In the genomic region with DNA sequence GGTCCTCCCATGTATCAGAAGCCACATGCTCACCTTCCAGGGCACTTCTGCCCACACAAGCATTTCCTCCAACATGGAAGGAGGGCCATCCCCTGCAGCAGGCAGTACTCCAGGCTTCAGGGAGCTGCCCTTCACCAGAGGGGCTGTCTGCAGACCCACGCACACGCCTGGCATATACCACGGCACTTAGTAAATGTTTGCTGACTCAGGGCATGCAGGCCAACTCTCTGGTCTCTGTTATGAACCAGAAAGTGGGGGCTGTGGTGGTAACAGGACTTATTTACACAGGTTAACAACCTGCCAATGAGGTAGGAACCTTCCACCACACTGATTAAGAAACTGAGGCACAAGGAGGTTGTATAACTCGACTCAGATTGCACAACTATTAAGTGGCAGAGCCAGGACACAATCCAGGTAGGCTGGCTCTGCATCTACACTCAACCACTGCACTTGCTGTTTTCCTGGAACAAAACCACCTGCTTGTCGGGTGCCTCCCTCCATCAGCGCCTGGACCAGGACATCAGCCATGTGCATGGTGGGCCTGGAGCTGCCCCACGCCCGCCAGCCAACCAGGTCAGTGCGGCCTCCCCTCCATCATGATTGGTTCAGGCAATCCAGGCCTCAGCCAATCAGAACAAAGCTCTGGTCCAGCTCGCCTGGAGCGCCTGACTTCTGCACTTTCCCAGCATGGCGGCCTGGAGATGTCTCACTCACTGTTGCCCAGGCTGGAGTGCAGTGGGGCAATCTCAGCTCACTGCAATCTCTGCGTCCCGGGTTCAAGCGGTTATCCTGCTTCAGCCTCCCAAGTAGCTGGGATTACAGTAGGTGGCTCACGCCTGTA, we compare ENCODE assay signal across 20 cellular contexts. TPM values are rescaled to one million over a fixed set of nuclear protein-coding genes. Genes with fewer than 3 reads are reported as not detected.
"Had no signal": no experiment of that assay in that cellular context is flagged by ENCODE, and none has a peak within 500 bp of the region (broad histone marks: within the 10 kb centered on the region; RNA-seq: fewer than 3 reads in every experiment).

No MANE protein-coding gene starts in this region.

- H3K36me3 ChIP-seq: gastrocnemius medialis, heart right ventricle, neutrophil, transverse colon had no signal

- H3K9me3 ChIP-seq: gastrocnemius medialis, heart right ventricle, neutrophil, transverse colon had no signal

- FAIRE-seq: islet of Langerhans had no signal

- DNase-seq: activated CD4-positive, alpha-beta T cell treated with anti-CD3 and anti-CD28 coated beads, Interleukin-2, amount 10 ng/mL, durations not matched to agents 24 days and 14 days; activated CD4-positive, CD25-positive, alpha-beta regulatory T cell; activated CD8-positive, alpha-beta memory T cell treated with anti-CD3 and anti-CD28 coated beads, Interleukin-2, amount 50 U/mL, for 48 hours; activated naive CD8-positive, alpha-beta T cell treated with anti-CD3 and anti-CD28 coated beads, Interleukin-2, amount 10 ng/mL, durations not matched to agents 7 days and 5 days; activated T-cell treated with anti-CD3 and anti-CD28 coated beads, Interleukin-2, amount 50 U/mL, for 72 hours; aorta; cerebellar nuclear complex; dermis blood vessel endothelial cell; gastrocnemius medialis; naive B cell; retina; stimulated activated CD4-positive, alpha-beta T cell treated with anti-CD3 and anti-CD28 coated beads, Interleukin-15, amount 100 ng/mL, for 24 hours; stimulated activated CD4-positive, alpha-beta T cell treated with anti-CD3 and anti-CD28 coated beads, Interleukin-4, amount 100 ng/mL, for 1 hour; stimulated activated naive B cell treated with anti-CD40 and anti-IgM and Interleukin-4, amounts not matched to agents 10 μg/mL and 1 μg/mL and 100 μg/mL, for 72 hours; transverse colon had no signal

- H3K27ac ChIP-seq: gastrocnemius medialis, heart right ventricle, neutrophil, skin epidermis, transverse colon had no signal

- ATAC-seq: activated T-cell treated with anti-CD3 and anti-CD28 coated beads, Interleukin-2, amount 50 U/mL, for 72 hours; gastrocnemius medialis; heart right ventricle had no signal

- H3K4me3 ChIP-seq: gastrocnemius medialis, heart right ventricle, skin epidermis, transverse colon had no signal

- H3K27me3 ChIP-seq: gastrocnemius medialis, transverse colon had no signal

RNA-seq across cellular contexts. Expression of a gene that starts 34.8 kb away (rescaled TPM):
- total RNA-seq: epithelial cell of proximal tubule had no signal
